Comparison of ENCODE assay signal across 8 cellular contexts in genomic region chr2:95159690-95160449, GRCh38. TPM values are rescaled to one million over a fixed set of nuclear protein-coding genes. Genes with fewer than 3 reads are reported as not detected.
DNase-seq lines count a peak whose midpoint lies in the region; ATAC-seq, FAIRE-seq and TF ChIP-seq lines count a peak whose summit lies in the region.

ZNF514 (minus strand) TSS chr2:95159848; CDS start chr2:95153253, 6,595 bp downstream.

- peak within 1 kb of the TSS; percentile 61 for H3K56ac ChIP-seq in H1 (replicated peaks; ENCODE audit: insufficient read length, low read depth, low read length)

- H3K4me2 ChIP-seq in H1 (ENCODE audit: insufficient read depth in 1 of 2, low read depth in 2 of 2, low read length in 2 of 2) (peak within 1 kb of the TSS; percentile 67 to 94), mesenchymal stem cell (ENCODE audit: low read length, poor library complexity, severe bottlenecking) (peak within 1 kb of the TSS; percentile 88)

- TF ChIP-seq POLR2A in GM19099 (IDR thresholded peaks at IDR 0.05; ENCODE audit: extremely low read depth, insufficient read length, low read depth) (peak; percentile 40), H1 (IDR thresholded peaks at IDR 0.05; ENCODE audit: control extremely low read depth in 1 of 2, low read depth in 2 of 2, low read length in 2 of 2) (no peak)

- H4K91ac ChIP-seq in H1 (replicated peaks; ENCODE audit: insufficient read length, low read length) (no peak within 1 kb of the TSS), mesenchymal stem cell (ENCODE audit: low read length) (peak within 1 kb of the TSS; percentile 73)

- H3K4me1 ChIP-seq in H1 (replicated peaks in 1 of 4; ENCODE audit: control insufficient read depth in 3 of 4, insufficient read depth in 4 of 4, low read length in 3 of 4) (peaks cover 0 to 3% (median 0%) of the 10 kb centered on the region in 4 experiments; a peak in 2 of 7 replicates), mesenchymal stem cell (ENCODE audit: control insufficient read depth, insufficient read depth, low read depth, low read length) (peaks cover 12% of the 10 kb centered on the region)

- ATAC-seq in HG03280 (IDR thresholded peaks at IDR 0.05; ENCODE audit: unreplicated experiment): peak; percentile 96

- CTCF ChIA-PET in H1 (lab: Charles Lee; ENCODE audit: partially characterized antibody): interaction anchor here (0.8 to 1.3 kb wide), 3 partner anchors 44 to 83 kb away, joined by 4 read pairs; no protein-coding TSS in a partner anchor

- no peak within 1 kb of the TSS for H3K27ac ChIP-seq in H1 (ENCODE audit: low read depth, low read length)
- peak within 1 kb of the TSS; percentile 37 for H3K27ac ChIP-seq in mesenchymal stem cell (ENCODE audit: low read length, poor library complexity, severe bottlenecking)

- 15% methylated on average over 43 of the region's 64 CpGs; no CpG with 5 or more reads in 1 of the 2 experiments for WGBS in H1 (ENCODE audit: extremely low coverage in 1 of 2, insufficient coverage in 1 of 2, insufficient read length in 1 of 2, insufficient replicate concordance in 2 of 2, low coverage in 1 of 2, low lambda C conversion rate in 2 of 2, missing lambda C conversion rate in 1 of 2), 2 experiments
- WGBS in mesenchymal stem cell: 20% methylated on average over 45 of the region's 64 CpGs

- H2BK120ac ChIP-seq in H1 (replicated peaks; ENCODE audit: low read depth, low read length) (no peak within 1 kb of the TSS), mesenchymal stem cell (ENCODE audit: low read depth, low read length) (no peak within 1 kb of the TSS)

- DNase-seq in AG20443 (ENCODE audit: low spot score) (peak; percentile 96), NCI-H748 treated with DMSO at 0.1 percent for 48 hours (lab: John Stamatoyannopoulos, UW) (peak; percentile 10), H1 (ENCODE audit: low read depth in 1 of 2, low spot score in 2 of 2) (peak in 1 of 2 experiments; percentile 77), mesenchymal stem cell (peak; percentile 74)
- peak; percentile 88 for DNase-seq in activated CD8-positive, alpha-beta memory T cell treated with anti-CD3 and anti-CD28 coated beads for 24 hours
- peak; percentile 47 to 63 (median 48) for DNase-seq in stimulated activated CD4-positive, alpha-beta T cell treated with anti-CD3 and anti-CD28 coated beads, TNF-alpha, amount 100 ng/mL, for 48 hours (ENCODE audit: low read depth in 3 of 3)

- POLR2A ChIA-PET in H1 (lab: Charles Lee; ENCODE audit: partially characterized antibody): interaction anchor here (1.0 kb wide), 1 partner anchor 39 kb away, joined by 5 read pairs; no protein-coding TSS in a partner anchor

- H3K4ac ChIP-seq in H1 (replicated peaks; ENCODE audit: insufficient read length, low read depth, low read length) (no peak within 1 kb of the TSS), mesenchymal stem cell (ENCODE audit: low read depth in 1 of 2, low read length in 2 of 2) (peak within 1 kb of the TSS; percentile 83 to 88)

- no peak within 1 kb of the TSS for H2AK5ac ChIP-seq in H1 (ENCODE audit: low read depth, low read length)
- peak within 1 kb of the TSS; percentile 9 for H2AK5ac ChIP-seq in mesenchymal stem cell (ENCODE audit: low read length, severe bottlenecking)

- H3K9me3 ChIP-seq in H1 (ENCODE audit: insufficient read depth in 2 of 2, low read depth in 1 of 2, low read length in 1 of 2) (peaks cover 0 to 6% of the 10 kb centered on the region in 2 experiments; a peak in 3 of 4 replicates), mesenchymal stem cell (ENCODE audit: control insufficient read depth, low read length) (peaks cover 33% of the 10 kb centered on the region)

- H3K23ac ChIP-seq in H1 (ENCODE audit: insufficient read length): no peak within 1 kb of the TSS
- H3K23ac ChIP-seq in mesenchymal stem cell (ENCODE audit: low read length in 2 of 2): no peak within 1 kb of the TSS

- H3K79me1 ChIP-seq in H1 (ENCODE audit: low read depth, low read length): no peaks in the 10 kb centered on the region
- H3K79me1 ChIP-seq in mesenchymal stem cell (replicated peaks; ENCODE audit: low read length, poor library complexity, severe bottlenecking): peaks cover 34% of the 10 kb centered on the region

- no peak for TF ChIP-seq CTCF in H1 (IDR thresholded peaks at IDR 0.05; ENCODE audit: control extremely low read depth in 1 of 3, insufficient read depth in 1 of 3, low read depth in 1 of 3, low read length in 3 of 3)

- H3K36me3 ChIP-seq in H1 (ENCODE audit: control insufficient read depth in 2 of 4, insufficient read depth in 4 of 4, low read length in 3 of 4) (peaks cover 0 to 9% (median 3%) of the 10 kb centered on the region in 4 experiments; a peak in 2 of 8 replicates), mesenchymal stem cell (ENCODE audit: control insufficient read depth in 1 of 2, insufficient read depth in 2 of 2, low read depth in 1 of 2, low read length in 2 of 2) (peaks cover 22 to 30% of the 10 kb centered on the region in 2 experiments)

- H2BK5ac ChIP-seq in H1 (ENCODE audit: low read depth, low read length) (no peak within 1 kb of the TSS), mesenchymal stem cell (ENCODE audit: low read depth, low read length, poor library complexity, severe bottlenecking) (no peak within 1 kb of the TSS)

- H4K5ac ChIP-seq in H1 (ENCODE audit: insufficient read length, low read depth, low read length): no peak within 1 kb of the TSS

- H3K9ac ChIP-seq in H1 (replicated peaks in 1 of 4; ENCODE audit: extremely low read depth in 1 of 4, low read depth in 3 of 4, low read length in 3 of 4) (peak within 1 kb of the TSS in 3 of 4 experiments; percentile 0 to 35 (median 25); a peak in 5 of 7 replicates), mesenchymal stem cell (ENCODE audit: low read length) (peak within 1 kb of the TSS; percentile 89)

- H3K14ac ChIP-seq in H1 (ENCODE audit: insufficient read length) (no peak within 1 kb of the TSS), mesenchymal stem cell (ENCODE audit: low read length in 2 of 2) (peak within 1 kb of the TSS in 1 of 2 experiments; percentile 80)

- peak within 1 kb of the TSS; percentile 95 for H2AFZ ChIP-seq in H1 (ENCODE audit: low read length)
- peak within 1 kb of the TSS; percentile 48 for H2AFZ ChIP-seq in mesenchymal stem cell (ENCODE audit: low read depth, low read length)

- TF ChIP-seq RAD21 in H1 (IDR thresholded peaks at IDR 0.05 in 1 of 2, conservative IDR thresholded peaks at IDR 0.05 in 1 of 2; ENCODE audit: low read depth in 2 of 2, low read length in 2 of 2): no peak

- FAIRE-seq in H1 (lab: Jason Lieb, UNC): no peak

- no peak within 1 kb of the TSS for H2BK20ac ChIP-seq in H1 (ENCODE audit: low read length)

- H3K27me3 ChIP-seq in H1 (replicated peaks in 1 of 4; ENCODE audit: control insufficient read depth in 3 of 4, extremely low read depth in 1 of 4, insufficient read depth in 3 of 4, low read length in 3 of 4): peaks cover 0 to 12% (median 9%) of the 10 kb centered on the region in 4 experiments; a peak in 4 of 7 replicates
- no peaks in the 10 kb centered on the region for H3K27me3 ChIP-seq in mesenchymal stem cell (ENCODE audit: control insufficient read depth in 1 of 2, insufficient read depth in 1 of 2, low read length in 2 of 2)

- TF ChIP-seq EP300 in H1 (IDR thresholded peaks at IDR 0.05; ENCODE audit: borderline replicate concordance in 1 of 2, low read depth in 2 of 2, low read length in 2 of 2): no peak

- H2BK15ac ChIP-seq in H1 (ENCODE audit: low read length): 0 out of 2 replicates have a peak within 1 kb of the TSS, but pooled peaks have one; percentile 81
- peak within 1 kb of the TSS; percentile 33 for H2BK15ac ChIP-seq in mesenchymal stem cell (ENCODE audit: low read depth, poor library complexity, severe bottlenecking)

- H3K18ac ChIP-seq in H1 (ENCODE audit: extremely low read depth, low read length) (peak within 1 kb of the TSS; percentile 93), mesenchymal stem cell (ENCODE audit: low read depth in 1 of 2, low read length in 2 of 2) (peak within 1 kb of the TSS; percentile 78 to 96)

- H4K20me1 ChIP-seq in H1 (replicated peaks in 1 of 2; ENCODE audit: control insufficient read depth in 1 of 2, insufficient read depth in 2 of 2, low read length in 2 of 2): no peaks in the 10 kb centered on the region

- H3K79me2 ChIP-seq in H1 (ENCODE audit: control insufficient read depth in 1 of 2, insufficient read depth in 2 of 2, low read length in 2 of 2): peaks cover 0 to 3% of the 10 kb centered on the region in 2 experiments; a peak in 1 of 4 replicates

- peak within 1 kb of the TSS; percentile 81 for H4K8ac ChIP-seq in H1 (ENCODE audit: extremely low read depth, insufficient read depth, low read length)
- H4K8ac ChIP-seq in mesenchymal stem cell (ENCODE audit: low read length): peak within 1 kb of the TSS; percentile 90

- H3K23me2 ChIP-seq in H1 (ENCODE audit: low read depth, low read length): peaks cover 8% of the 10 kb centered on the region

- peak within 1 kb of the TSS; percentile 59 to 84 (median 74) for H3K4me3 ChIP-seq in H1 (ENCODE audit: extremely low read depth in 1 of 4, insufficient read depth in 2 of 4, low read depth in 3 of 4, low read length in 4 of 4)
- peak within 1 kb of the TSS; percentile 77 to 94 for H3K4me3 ChIP-seq in mesenchymal stem cell (ENCODE audit: insufficient read depth in 1 of 2, low read depth in 1 of 2, low read length in 2 of 2)

- H2BK12ac ChIP-seq in H1 (ENCODE audit: low read depth, low read length) (peak within 1 kb of the TSS; percentile 68; the same call in 1 of the 2 replicates), mesenchymal stem cell (ENCODE audit: low read length in 2 of 2) (peak within 1 kb of the TSS; percentile 56 to 73)

TF ChIP-seq in H1, 55 proteins besides CTCF, POLR2A, EP300 and RAD21 (continues in another document):
- TF ChIP-seq, protein P1, sequence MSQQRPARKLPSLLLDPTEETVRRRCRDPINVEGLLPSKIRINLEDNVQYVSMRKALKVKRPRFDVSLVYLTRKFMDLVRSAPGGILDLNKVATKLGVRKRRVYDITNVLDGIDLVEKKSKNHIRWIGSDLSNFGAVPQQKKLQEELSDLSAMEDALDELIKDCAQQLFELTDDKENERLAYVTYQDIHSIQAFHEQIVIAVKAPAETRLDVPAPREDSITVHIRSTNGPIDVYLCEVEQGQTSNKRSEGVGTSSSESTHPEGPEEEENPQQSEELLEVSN (IDR thresholded peaks at IDR 0.05): 0 out of 2 replicates have a peak, but pooled peaks have one; percentile 19
- TF ChIP-seq NRF1 (IDR thresholded peaks at IDR 0.05; ENCODE audit: low read depth, low read length) (peak; percentile 38; the same call in 1 of the 2 replicates), ZNF274 (IDR thresholded peaks at IDR 0.05; ENCODE audit: borderline replicate concordance, extremely low read depth, low read length) (no peak)

RNA-seq across cellular contexts. Expression of gene ZNF514, which starts in this region (rescaled TPM):
- 12.1 and 13.3 TPM in 2 replicates for total RNA-seq in H1 (2021; fragmentation: NEBNext Ultra II Directional; extraction: Animal tissue kit (Norgen Biotek cat#: 25700))
- 4.2 and 5.3 TPM in 2 replicates for polyA plus RNA-seq in H1 (2011; rRNA removed)
- polyA plus RNA-seq in H1 (2011; cell fraction: cytosol; rRNA removed): 9.1 TPM
- 12.2 TPM for polyA plus RNA-seq in H1 (2011; cell fraction: nucleus; rRNA removed)
- 10.5 to 14.9 TPM (median 11.1 TPM) in 4 replicates for polyA plus RNA-seq in H1 (2012, experiment 1 of 2)
- 0.79 TPM for polyA plus RNA-seq in H1 (2012, experiment 2 of 2)
- polyA plus RNA-seq in H1 (2013, experiment 1 of 2): 10.8 TPM
- polyA plus RNA-seq in H1 (2013, experiment 2 of 2): 9.2 TPM
- 5.4 and 7.5 TPM in 2 replicates for polyA minus RNA-seq in H1 (2011; rRNA and poly(A)+ RNA removed)
- polyA minus RNA-seq in H1 (2011; cell fraction: cytosol; rRNA and poly(A)+ RNA removed): 8.2 TPM
- polyA minus RNA-seq in H1 (2011; cell fraction: nucleus; rRNA and poly(A)+ RNA removed): 19.7 TPM
- polyA plus RNA-seq in mesenchymal stem cell (2013, experiment 1 of 2): 7.3 TPM
- polyA plus RNA-seq in mesenchymal stem cell (2013, experiment 2 of 2): 7.0 TPM
